ENCODE assay signal across 1 cellular context in genomic region chr11:450809-451451, GRCh38.
A peak's percentile ranks its signal among the peaks of the same experiment; 100 is the strongest.
TF ChIP-seq lines count a peak whose summit lies in the region.

No MANE protein-coding gene starts in this region.

TF ChIP-seq in HEK293, 187 proteins besides CTCF, POLR2A, EP300 and RAD21 (continued from another document):
- TF ChIP-seq BCL11A (tag by site-specific recombination; IDR thresholded peaks at IDR 0.05; ENCODE audit: low read depth) (no peak), ZNF623 (tag by site-specific recombination; IDR thresholded peaks at IDR 0.05) (no peak), ZNF169 (tag by site-specific recombination; IDR thresholded peaks at IDR 0.05) (no peak), ZNF560 (tag by site-specific recombination; IDR thresholded peaks at IDR 0.05; ENCODE audit: borderline replicate concordance) (no peak), REPIN1 (tag by site-specific recombination; IDR thresholded peaks at IDR 0.05; ENCODE audit: low read depth) (no peak), ZNF362 (tag by site-specific recombination; IDR thresholded peaks at IDR 0.05) (no peak), GFI1B (tag by site-specific recombination; IDR thresholded peaks at IDR 0.05) (no peak), ZNF391 (tag by site-specific recombination; IDR thresholded peaks at IDR 0.05; ENCODE audit: borderline replicate concordance, low read depth) (no peak), ZNF629 (tag by site-specific recombination; IDR thresholded peaks at IDR 0.05) (no peak), ZNF660 (tag by site-specific recombination; IDR thresholded peaks at IDR 0.05) (no peak), ZNF354C (tag by site-specific recombination; IDR thresholded peaks at IDR 0.05; ENCODE audit: borderline replicate concordance, low read depth) (no peak), ZNF155 (tag by site-specific recombination; IDR thresholded peaks at IDR 0.05) (no peak), ZNF449 (tag by site-specific recombination; IDR thresholded peaks at IDR 0.05) (no peak), ZNF664 (tag by site-specific recombination; IDR thresholded peaks at IDR 0.05) (no peak), ZBTB10 (tag by site-specific recombination; IDR thresholded peaks at IDR 0.05) (no peak), ZNF394 (tag by site-specific recombination; IDR thresholded peaks at IDR 0.05; ENCODE audit: borderline replicate concordance) (no peak), ZNF514 (tag by site-specific recombination; IDR thresholded peaks at IDR 0.05) (no peak), ZNF585B (tag by site-specific recombination; IDR thresholded peaks at IDR 0.05) (no peak), HOXA7 (CRISPR knock-in tag; IDR thresholded peaks at IDR 0.05; ENCODE audit: borderline replicate concordance) (no peak), ZNF701 (tag by site-specific recombination; IDR thresholded peaks at IDR 0.05) (no peak), PRDM10 (tag by site-specific recombination; IDR thresholded peaks at IDR 0.05) (peak; percentile 86), ZNF837 (tag by site-specific recombination; IDR thresholded peaks at IDR 0.05) (no peak), ZNF37A (tag by site-specific recombination; IDR thresholded peaks at IDR 0.05) (no peak), ZNF473 (tag by site-specific recombination; IDR thresholded peaks at IDR 0.05) (no peak)
- TF ChIP-seq, protein P1, sequence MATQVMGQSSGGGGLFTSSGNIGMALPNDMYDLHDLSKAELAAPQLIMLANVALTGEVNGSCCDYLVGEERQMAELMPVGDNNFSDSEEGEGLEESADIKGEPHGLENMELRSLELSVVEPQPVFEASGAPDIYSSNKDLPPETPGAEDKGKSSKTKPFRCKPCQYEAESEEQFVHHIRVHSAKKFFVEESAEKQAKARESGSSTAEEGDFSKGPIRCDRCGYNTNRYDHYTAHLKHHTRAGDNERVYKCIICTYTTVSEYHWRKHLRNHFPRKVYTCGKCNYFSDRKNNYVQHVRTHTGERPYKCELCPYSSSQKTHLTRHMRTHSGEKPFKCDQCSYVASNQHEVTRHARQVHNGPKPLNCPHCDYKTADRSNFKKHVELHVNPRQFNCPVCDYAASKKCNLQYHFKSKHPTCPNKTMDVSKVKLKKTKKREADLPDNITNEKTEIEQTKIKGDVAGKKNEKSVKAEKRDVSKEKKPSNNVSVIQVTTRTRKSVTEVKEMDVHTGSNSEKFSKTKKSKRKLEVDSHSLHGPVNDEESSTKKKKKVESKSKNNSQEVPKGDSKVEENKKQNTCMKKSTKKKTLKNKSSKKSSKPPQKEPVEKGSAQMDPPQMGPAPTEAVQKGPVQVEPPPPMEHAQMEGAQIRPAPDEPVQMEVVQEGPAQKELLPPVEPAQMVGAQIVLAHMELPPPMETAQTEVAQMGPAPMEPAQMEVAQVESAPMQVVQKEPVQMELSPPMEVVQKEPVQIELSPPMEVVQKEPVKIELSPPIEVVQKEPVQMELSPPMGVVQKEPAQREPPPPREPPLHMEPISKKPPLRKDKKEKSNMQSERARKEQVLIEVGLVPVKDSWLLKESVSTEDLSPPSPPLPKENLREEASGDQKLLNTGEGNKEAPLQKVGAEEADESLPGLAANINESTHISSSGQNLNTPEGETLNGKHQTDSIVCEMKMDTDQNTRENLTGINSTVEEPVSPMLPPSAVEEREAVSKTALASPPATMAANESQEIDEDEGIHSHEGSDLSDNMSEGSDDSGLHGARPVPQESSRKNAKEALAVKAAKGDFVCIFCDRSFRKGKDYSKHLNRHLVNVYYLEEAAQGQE (tag by site-specific recombination; IDR thresholded peaks at IDR 0.05): no peak
- TF ChIP-seq, protein P2, sequence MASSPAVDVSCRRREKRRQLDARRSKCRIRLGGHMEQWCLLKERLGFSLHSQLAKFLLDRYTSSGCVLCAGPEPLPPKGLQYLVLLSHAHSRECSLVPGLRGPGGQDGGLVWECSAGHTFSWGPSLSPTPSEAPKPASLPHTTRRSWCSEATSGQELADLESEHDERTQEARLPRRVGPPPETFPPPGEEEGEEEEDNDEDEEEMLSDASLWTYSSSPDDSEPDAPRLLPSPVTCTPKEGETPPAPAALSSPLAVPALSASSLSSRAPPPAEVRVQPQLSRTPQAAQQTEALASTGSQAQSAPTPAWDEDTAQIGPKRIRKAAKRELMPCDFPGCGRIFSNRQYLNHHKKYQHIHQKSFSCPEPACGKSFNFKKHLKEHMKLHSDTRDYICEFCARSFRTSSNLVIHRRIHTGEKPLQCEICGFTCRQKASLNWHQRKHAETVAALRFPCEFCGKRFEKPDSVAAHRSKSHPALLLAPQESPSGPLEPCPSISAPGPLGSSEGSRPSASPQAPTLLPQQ (tag by site-specific recombination; IDR thresholded peaks at IDR 0.05): no peak
